In the genomic region with DNA sequence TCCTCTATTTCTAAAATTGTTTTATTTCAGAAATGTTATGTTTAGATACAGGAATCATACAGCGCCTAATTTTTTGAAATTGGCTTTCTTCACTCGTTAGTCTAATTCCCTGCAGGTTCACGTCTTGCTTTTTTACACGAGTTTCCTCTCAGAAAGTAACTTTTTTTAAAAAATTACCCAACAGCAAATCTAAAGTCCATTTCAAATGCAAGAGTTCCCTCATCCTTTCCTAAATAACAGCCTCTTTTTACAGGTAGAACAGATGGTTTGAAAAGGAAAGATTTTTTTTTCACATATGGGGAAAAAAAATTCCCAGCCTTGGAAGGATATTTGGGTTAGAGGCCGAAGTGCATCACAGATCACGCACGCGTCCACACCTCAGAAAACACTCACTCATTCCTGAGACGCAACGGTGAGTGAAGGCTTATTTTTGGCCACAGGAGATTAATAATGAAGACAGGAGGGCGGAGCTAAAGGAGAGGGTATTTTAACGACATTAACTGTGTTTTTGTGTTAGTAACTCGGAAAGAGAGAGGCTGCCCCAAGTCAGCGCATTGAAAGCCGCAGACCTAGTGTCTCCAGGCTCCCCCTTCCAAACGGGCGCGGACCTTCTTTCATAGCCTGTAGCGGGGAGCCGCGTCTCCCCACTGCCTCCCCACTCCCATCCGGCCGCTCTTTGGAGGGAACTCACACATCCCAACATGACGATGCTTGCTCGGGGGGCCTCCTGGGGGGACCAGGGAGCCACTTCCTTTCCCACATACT, we compare ENCODE assay signal across 8 cellular contexts. TPM values are rescaled to one million over a fixed set of nuclear protein-coding genes. Genes with fewer than 3 reads are reported as not detected.
DNase-seq lines count a peak whose midpoint lies in the region; FAIRE-seq and TF ChIP-seq lines count a peak whose summit lies in the region.

No MANE protein-coding gene starts in this region.

- H3K27me3 Mint-ChIP-seq in activated CD4-positive, alpha-beta memory T cell treated with anti-CD3 and anti-CD28 coated beads for 36 hours: peaks cover 56% of the 10 kb centered on the region

- peak overlapping the region; percentile 92 for H3K4me3 ChIP-seq in kidney epithelial cell (ENCODE audit: low read depth, low read length)

- H3K27me3 ChIP-seq in kidney epithelial cell (ENCODE audit: control insufficient read depth, insufficient read depth, low read length): no peaks in the 10 kb centered on the region

- no peak overlapping the region for H3K27ac Mint-ChIP-seq in activated CD4-positive, alpha-beta memory T cell treated with anti-CD3 and anti-CD28 coated beads for 36 hours

- H3K9me3 Mint-ChIP-seq in activated CD4-positive, alpha-beta memory T cell treated with anti-CD3 and anti-CD28 coated beads for 36 hours: no peaks in the 10 kb centered on the region

- TF ChIP-seq POLR2A in GM18951 (IDR thresholded peaks at IDR 0.05; ENCODE audit: extremely low read depth, insufficient read depth, insufficient read length): peak; percentile 22

- H3K36me3 ChIP-seq in kidney epithelial cell (ENCODE audit: control insufficient read depth, insufficient read depth, low read length): no peaks in the 10 kb centered on the region

- H3K4me3 Mint-ChIP-seq in activated CD4-positive, alpha-beta memory T cell treated with anti-CD3 and anti-CD28 coated beads for 36 hours: peak overlapping the region; percentile 72

- no peak for FAIRE-seq in HTR-8/SVneo (lab: Jason Lieb, UNC)

- POLR2A ChIA-PET in activated CD4-positive, alpha-beta memory T cell treated with anti-CD3 and anti-CD28 coated beads for 36 hours (lab: Charles Lee): no interaction called here

- peaks cover 2% of the 10 kb centered on the region for H3K36me3 Mint-ChIP-seq in activated CD4-positive, alpha-beta memory T cell treated with anti-CD3 and anti-CD28 coated beads for 36 hours

- CTCF ChIA-PET in activated CD4-positive, alpha-beta memory T cell treated with anti-CD3 and anti-CD28 coated beads for 36 hours (lab: Charles Lee): interaction anchor here (1.0 to 1.1 kb wide), 3 partner anchors 341 to 350 kb away, joined by 3 to 4 read pairs (median 3); no protein-coding TSS in a partner anchor

- peak overlapping the region; percentile 39; the same call in 1 of the 2 replicates for H3K27ac ChIP-seq in 22Rv1

- H3K4me1 Mint-ChIP-seq in activated CD4-positive, alpha-beta memory T cell treated with anti-CD3 and anti-CD28 coated beads for 36 hours (ENCODE audit: low read depth): peaks cover 21% of the 10 kb centered on the region

- intact Hi-C loops in activated CD4-positive, alpha-beta memory T cell treated with anti-CD3 and anti-CD28 coated beads for 36 hours (cut with micrococcal nuclease): loop anchor here (5.0 kb wide), 1 partner anchor 485 kb away; no protein-coding TSS in a partner anchor

- TF ChIP-seq CTCF in 22Rv1 (IDR thresholded peaks at IDR 0.05) (no peak), kidney epithelial cell (IDR thresholded peaks at IDR 0.05; ENCODE audit: insufficient read depth, low read length, poor library complexity, severe bottlenecking) (no peak)

- DNase-seq in activated CD4-positive, alpha-beta memory T cell treated with anti-CD3 and anti-CD28 coated beads for 36 hours: peak; percentile 21
- DNase-seq in kidney epithelial cell (ENCODE audit: low read depth) (peak; percentile 75), SKM-1 treated with dmso at 0.1 percent for 144 hours (lab: John Stamatoyannopoulos, UW; ENCODE audit: unreplicated experiment) (no peak), GF-D8 (lab: John Stamatoyannopoulos, UW) (no peak), HTR-8/SVneo (ENCODE audit: insufficient read length, low spot score) (no peak)
- no peak for DNase-seq in NK-92 treated with Interleukin-12 subunit alpha and Interleukin-12 subunit beta, amount 100 ng/mL, for 24 hours (lab: John Stamatoyannopoulos, UW)

- in situ Hi-C loops in GM18951 (cut with MboI; ENCODE audit: low sequenced_read_pairs, unreplicated experiment): no loop called here

RNA-seq across cellular contexts. Expression of gene RIPK4, which starts 0.9 kb away (rescaled TPM):
- total RNA-seq in activated CD4-positive, alpha-beta memory T cell treated with anti-CD3 and anti-CD28 coated beads for 36 hours: under 1 TPM; 0.10 to 0.24 TPM
- 17.6 and 20.5 TPM in 2 replicates for total RNA-seq in kidney epithelial cell

Comparison
In these comparisons a context has a peak if more than half of its experiments do, and no peak if none do; other contexts are left out.
1. DNase-seq: peak in activated CD4-positive, alpha-beta memory T cell treated with anti-CD3 and anti-CD28 coated beads for 36 hours (single experiment) and kidney epithelial cell (single experiment); none in SKM-1 treated with dmso at 0.1 percent for 144 hours (single experiment), GF-D8 (single experiment), HTR-8/SVneo (single experiment) and NK-92 treated with Interleukin-12 subunit alpha and Interleukin-12 subunit beta, amount 100 ng/mL, for 24 hours (single experiment).
2. RNA of gene RIPK4, which starts 0.9 kb away (total RNA-seq): 17.6 to 20.5 TPM in kidney epithelial cell; 0.10 to 0.24 TPM in activated CD4-positive, alpha-beta memory T cell treated with anti-CD3 and anti-CD28 coated beads for 36 hours; every median in the first group is over 10 times any median in the second.